ENCODE assay signal across 1 cellular context in the genomic region with DNA sequence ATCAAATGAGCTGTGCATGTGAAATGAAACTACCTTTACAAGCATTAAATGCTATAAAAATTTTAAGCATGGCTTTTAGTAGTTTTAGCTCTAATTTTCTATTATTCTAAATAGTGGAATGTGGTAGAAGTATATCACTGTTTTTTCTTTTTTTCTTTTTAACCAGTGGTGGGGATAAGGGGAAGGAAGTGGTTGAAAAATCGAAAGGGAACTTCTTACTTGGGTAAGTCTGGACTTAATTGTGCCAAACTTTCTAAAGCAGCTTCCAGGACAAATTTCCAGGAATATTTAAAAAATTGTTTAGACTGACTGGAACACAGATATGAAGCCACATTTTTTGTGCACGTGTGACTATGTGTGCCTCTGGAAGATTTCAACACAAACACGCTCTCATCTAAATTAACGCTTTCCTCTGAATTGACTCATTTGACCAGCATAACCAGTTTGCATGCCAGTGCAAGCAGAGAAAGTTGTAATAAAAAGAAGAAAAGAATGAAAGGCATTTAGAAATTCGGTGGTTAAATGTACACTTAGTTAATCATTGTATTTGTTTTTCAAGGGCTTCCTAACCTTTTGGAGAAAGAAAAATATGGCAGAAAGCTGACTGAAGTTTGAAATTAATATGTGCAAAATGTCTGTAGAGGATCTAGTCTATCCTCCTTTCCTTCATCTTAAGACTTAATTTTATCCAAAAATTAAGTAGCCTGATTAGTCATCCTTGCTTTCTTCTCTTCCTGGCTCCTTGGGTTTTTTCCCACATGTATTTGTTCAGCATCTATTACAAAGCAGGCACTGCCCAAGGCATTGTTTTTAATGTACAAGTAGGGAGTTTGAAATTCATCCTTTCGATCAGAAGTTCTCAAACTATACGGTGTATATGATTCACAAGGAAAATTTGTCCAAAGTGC.
TF ChIP-seq lines count a peak whose summit lies in the region.

No MANE protein-coding gene starts in this region.

TF ChIP-seq in GM23338, 12 proteins besides CTCF, POLR2A, EP300 and RAD21 (continued from another document):
- TF ChIP-seq ZNF462 (CRISPR knock-in tag; IDR thresholded peaks at IDR 0.05), result no peak
- TF ChIP-seq ZNF331 (CRISPR knock-in tag; IDR thresholded peaks at IDR 0.05; ENCODE audit: low read depth), result no peak
- no peak for TF ChIP-seq POLR2AphosphoS5 (IDR thresholded peaks at IDR 0.05; ENCODE audit: low read depth)
- TF ChIP-seq ZNF114 (CRISPR knock-in tag; IDR thresholded peaks at IDR 0.05), result no peak
- no peak for TF ChIP-seq EZH2phosphoT487 (IDR thresholded peaks at IDR 0.05; ENCODE audit: unreplicated experiment)
- TF ChIP-seq, protein P1, sequence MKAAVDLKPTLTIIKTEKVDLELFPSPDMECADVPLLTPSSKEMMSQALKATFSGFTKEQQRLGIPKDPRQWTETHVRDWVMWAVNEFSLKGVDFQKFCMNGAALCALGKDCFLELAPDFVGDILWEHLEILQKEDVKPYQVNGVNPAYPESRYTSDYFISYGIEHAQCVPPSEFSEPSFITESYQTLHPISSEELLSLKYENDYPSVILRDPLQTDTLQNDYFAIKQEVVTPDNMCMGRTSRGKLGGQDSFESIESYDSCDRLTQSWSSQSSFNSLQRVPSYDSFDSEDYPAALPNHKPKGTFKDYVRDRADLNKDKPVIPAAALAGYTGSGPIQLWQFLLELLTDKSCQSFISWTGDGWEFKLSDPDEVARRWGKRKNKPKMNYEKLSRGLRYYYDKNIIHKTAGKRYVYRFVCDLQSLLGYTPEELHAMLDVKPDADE (IDR thresholded peaks at IDR 0.05), result no peak
TF ChIP-seq in GM23338: peak in this region for 0.
